ENCODE assay signal across 8 cellular contexts in genomic region chr20:45823949-45824835, GRCh38. TPM values are rescaled to one million over a fixed set of nuclear protein-coding genes. Genes with fewer than 3 reads are reported as not detected.
DNase-seq lines count a peak whose midpoint lies in the region; ATAC-seq and TF ChIP-seq lines count a peak whose summit lies in the region.

No MANE protein-coding gene starts in this region.

- DNase-seq in EH (ENCODE audit: low read depth): peak; percentile 52
- peak; percentile 56 for DNase-seq in NCI-H510A treated with DMSO at 0.1 percent for 48 hours (lab: John Stamatoyannopoulos, UW)
- DNase-seq in activated T-helper 2 cell treated with anti-CD3 and anti-CD28 coated beads, Interferon-gamma antibody, Interleukin-2, Interleukin-4, amounts not matched to agents 10 μg/mL and 5 μg/mL and 100 μg/mL, durations not matched to agents 14 hours and 24 hours and 36 hours (ENCODE audit: low spot score): peak; percentile 22
- DNase-seq in glomerular visceral epithelial cell (ENCODE audit: extremely low spot score): peak; percentile 41
- DNase-seq in retina: peak; percentile 53
- DNase-seq in MM.1S: no peak

- H3K79me2 ChIP-seq in MM.1S (ENCODE audit: low read length): no peaks in the 10 kb centered on the region

- peaks cover 33% of the 10 kb centered on the region for H3K27me3 Mint-ChIP-seq in activated T-helper 2 cell treated with anti-CD3 and anti-CD28 coated beads, Interferon-gamma antibody, Interleukin-2, Interleukin-4, amounts not matched to agents 10 μg/mL and 5 μg/mL and 100 μg/mL, durations not matched to agents 14 hours and 24 hours and 36 hours (ENCODE audit: low read depth)

- ATAC-seq in GM21825 (IDR thresholded peaks at IDR 0.05; ENCODE audit: unreplicated experiment) (no peak), GM18511 (IDR thresholded peaks at IDR 0.05; ENCODE audit: unreplicated experiment) (no peak)

- H4K20me1 ChIP-seq in MM.1S (ENCODE audit: insufficient read depth, low read length): no peaks in the 10 kb centered on the region

- H3F3A ChIP-seq in MM.1S (ENCODE audit: insufficient read depth, low read length): 0 out of 2 replicates have a peak, but pooled peaks cover 2% of the 10 kb centered on the region

- H3K27ac Mint-ChIP-seq in activated T-helper 2 cell treated with anti-CD3 and anti-CD28 coated beads, Interferon-gamma antibody, Interleukin-2, Interleukin-4, amounts not matched to agents 10 μg/mL and 5 μg/mL and 100 μg/mL, durations not matched to agents 14 hours and 24 hours and 36 hours: peak overlapping the region; percentile 20

- H3K9ac ChIP-seq in MM.1S (ENCODE audit: low read length): no peak overlapping the region

- H3K4me3 Mint-ChIP-seq in activated T-helper 2 cell treated with anti-CD3 and anti-CD28 coated beads, Interferon-gamma antibody, Interleukin-2, Interleukin-4, amounts not matched to agents 10 μg/mL and 5 μg/mL and 100 μg/mL, durations not matched to agents 14 hours and 24 hours and 36 hours (ENCODE audit: low read depth): peak overlapping the region; percentile 51

- H3K9me3 Mint-ChIP-seq in activated T-helper 2 cell treated with anti-CD3 and anti-CD28 coated beads, Interferon-gamma antibody, Interleukin-2, Interleukin-4, amounts not matched to agents 10 μg/mL and 5 μg/mL and 100 μg/mL, durations not matched to agents 14 hours and 24 hours and 36 hours: no peaks in the 10 kb centered on the region

- no peaks in the 10 kb centered on the region for H3K27me3 ChIP-seq in MM.1S (replicated peaks; ENCODE audit: insufficient read depth, low read length)

- no peak overlapping the region for H3K4me3 ChIP-seq in MM.1S (ENCODE audit: low read length)

- no peaks in the 10 kb centered on the region for H3K9me3 ChIP-seq in MM.1S (replicated peaks; ENCODE audit: insufficient read depth, low read length)

- intact Hi-C loops in activated T-helper 2 cell treated with anti-CD3 and anti-CD28 coated beads, Interferon-gamma antibody, Interleukin-2, Interleukin-4, amounts not matched to agents 10 μg/mL and 5 μg/mL and 100 μg/mL, durations not matched to agents 14 hours and 24 hours and 36 hours (cut with micrococcal nuclease): no loop called here

- TF ChIP-seq CTCF in MM.1S (IDR thresholded peaks at IDR 0.05; ENCODE audit: low read length): no peak

- H3K36me3 ChIP-seq in MM.1S (replicated peaks; ENCODE audit: insufficient read depth, low read length): no peaks in the 10 kb centered on the region

- no peak overlapping the region for H3K27ac ChIP-seq in MM.1S (ENCODE audit: low read length)

- no peaks in the 10 kb centered on the region for H3K36me3 Mint-ChIP-seq in activated T-helper 2 cell treated with anti-CD3 and anti-CD28 coated beads, Interferon-gamma antibody, Interleukin-2, Interleukin-4, amounts not matched to agents 10 μg/mL and 5 μg/mL and 100 μg/mL, durations not matched to agents 14 hours and 24 hours and 36 hours (ENCODE audit: low read depth)

- H3K9me2 ChIP-seq in MM.1S (replicated peaks; ENCODE audit: insufficient read depth, low read length): no peaks in the 10 kb centered on the region

- H3K4me1 Mint-ChIP-seq in activated T-helper 2 cell treated with anti-CD3 and anti-CD28 coated beads, Interferon-gamma antibody, Interleukin-2, Interleukin-4, amounts not matched to agents 10 μg/mL and 5 μg/mL and 100 μg/mL, durations not matched to agents 14 hours and 24 hours and 36 hours (ENCODE audit: low read depth): peaks cover 11% of the 10 kb centered on the region

- no peak overlapping the region for H3K4me2 ChIP-seq in MM.1S (ENCODE audit: low read depth, low read length)

- H3K4me1 ChIP-seq in MM.1S (ENCODE audit: low read length): no peaks in the 10 kb centered on the region

- no peak overlapping the region for H2AFZ ChIP-seq in MM.1S (ENCODE audit: low read length)

RNA-seq across cellular contexts. Expression of gene TNNC2, which starts 2.9 kb away (rescaled TPM):
- total RNA-seq in activated T-helper 2 cell treated with anti-CD3 and anti-CD28 coated beads, Interferon-gamma antibody, Interleukin-2, Interleukin-4, amounts not matched to agents 10 μg/mL and 5 μg/mL and 100 μg/mL, durations not matched to agents 14 hours and 24 hours and 36 hours: 0.28 TPM in 1 of 2 replicates, not detected in the other

RNA-seq across cellular contexts. Expression of gene SNX21, which starts 9.4 kb away (rescaled TPM):
- 1.5 and 2.0 TPM in 2 replicates for total RNA-seq in activated T-helper 2 cell treated with anti-CD3 and anti-CD28 coated beads, Interferon-gamma antibody, Interleukin-2, Interleukin-4, amounts not matched to agents 10 μg/mL and 5 μg/mL and 100 μg/mL, durations not matched to agents 14 hours and 24 hours and 36 hours

RNA-seq across cellular contexts. Expression of gene UBE2C, which starts 11.7 kb away (rescaled TPM):
- 142 and 145 TPM in 2 replicates for total RNA-seq in activated T-helper 2 cell treated with anti-CD3 and anti-CD28 coated beads, Interferon-gamma antibody, Interleukin-2, Interleukin-4, amounts not matched to agents 10 μg/mL and 5 μg/mL and 100 μg/mL, durations not matched to agents 14 hours and 24 hours and 36 hours

RNA-seq across cellular contexts. Expression of gene DNTTIP1, which starts 32.4 kb away (rescaled TPM):
- total RNA-seq in activated T-helper 2 cell treated with anti-CD3 and anti-CD28 coated beads, Interferon-gamma antibody, Interleukin-2, Interleukin-4, amounts not matched to agents 10 μg/mL and 5 μg/mL and 100 μg/mL, durations not matched to agents 14 hours and 24 hours and 36 hours: 30.7 and 35.2 TPM in 2 replicates

RNA-seq across cellular contexts. Expression of gene WFDC3, which starts 32.5 kb away (rescaled TPM):
- total RNA-seq in activated T-helper 2 cell treated with anti-CD3 and anti-CD28 coated beads, Interferon-gamma antibody, Interleukin-2, Interleukin-4, amounts not matched to agents 10 μg/mL and 5 μg/mL and 100 μg/mL, durations not matched to agents 14 hours and 24 hours and 36 hours: 0.39 TPM in 1 of 2 replicates, not detected in the other
